Comparison of ENCODE assay signal across 8 cellular contexts in the genomic region with DNA sequence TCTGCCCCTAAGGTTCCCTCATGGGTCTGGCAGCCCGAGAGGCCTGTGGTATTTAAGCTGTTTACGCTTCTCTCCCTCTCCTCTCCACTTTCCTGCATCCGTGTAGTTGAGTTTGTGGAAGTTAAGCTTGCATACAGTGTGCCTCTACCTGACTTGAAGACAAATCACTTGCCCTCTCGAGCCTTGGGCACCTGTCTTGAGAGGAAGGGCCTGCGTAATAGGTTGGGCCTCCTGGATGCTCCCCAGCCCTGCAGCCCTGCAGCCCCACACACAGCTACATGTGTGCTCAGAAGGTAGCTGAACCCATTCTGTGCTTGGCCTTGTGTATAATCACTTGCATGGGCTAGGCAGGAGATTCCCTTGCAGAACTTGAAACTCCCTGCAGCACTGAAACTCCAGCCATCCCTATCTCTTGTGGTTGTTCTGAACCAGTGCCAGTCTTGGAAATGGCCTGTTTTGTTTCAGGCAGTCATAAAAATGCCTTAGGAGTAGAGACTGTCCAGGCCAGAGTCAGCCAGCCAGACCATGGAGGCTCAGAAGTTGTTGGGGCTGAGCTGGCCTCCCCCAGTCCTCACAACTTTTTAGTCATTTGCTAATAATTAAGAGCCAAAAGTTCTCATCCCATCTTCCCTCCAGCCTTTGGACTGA.
A peak's percentile ranks its signal among the peaks of the same experiment; 100 is the strongest.
DNase-seq lines count a peak whose midpoint lies in the region; TF ChIP-seq lines count a peak whose summit lies in the region.

No MANE protein-coding gene starts in this region.

- peak overlapping the region in 4 of 7 donors; percentile 12 to 43 (median 30) for H3K27ac Mint-ChIP-seq in CD4-positive, alpha-beta memory T cell

- H3K4me1 Mint-ChIP-seq in CD4-positive, alpha-beta memory T cell = peaks cover 27 to 63% (median 44%) of the 10 kb centered on the region in 4 donors

- peak overlapping the region; percentile 7 for H4K8ac ChIP-seq in trophoblast cell (ENCODE audit: low read depth, low read length)

- H3K4me1 ChIP-seq in CD4-positive, alpha-beta memory T cell (ENCODE audit: insufficient read depth, low read length) = peaks cover 40% of the 10 kb centered on the region
- H3K4me1 ChIP-seq in trophoblast cell (ENCODE audit: control insufficient read depth in 1 of 2, insufficient read depth in 2 of 2, low read length in 2 of 2) = peaks cover 44 to 50% of the 10 kb centered on the region in 2 experiments

- peak overlapping the region; percentile 48 for H3K18ac ChIP-seq in trophoblast cell (ENCODE audit: low read length)

- H3K79me2 ChIP-seq in trophoblast cell (ENCODE audit: control insufficient read depth, insufficient read depth, low read length, poor library complexity) = peaks cover 5% of the 10 kb centered on the region

- DNase-seq in CD4-positive, alpha-beta memory T cell = no peak
- no peak for DNase-seq in RWPE1 (ENCODE audit: low spot score)
- DNase-seq in fibroblast of mammary gland (ENCODE audit: low read depth) = peak; percentile 93
- DNase-seq in trophoblast cell = no peak
- no peak for DNase-seq in GOT3 (lab: John Stamatoyannopoulos, UW)
- DNase-seq in NCI-H2081 (lab: John Stamatoyannopoulos, UW) = no peak
- no peak for DNase-seq in COR-L47 (lab: John Stamatoyannopoulos, UW)
- no peak for DNase-seq in DMS53 treated with DMSO at 0.1 percent for 48 hours (lab: John Stamatoyannopoulos, UW; ENCODE audit: unreplicated experiment)

- peak overlapping the region; percentile 85 for H2BK12ac ChIP-seq in trophoblast cell (ENCODE audit: low read length)

- H3K27me3 Mint-ChIP-seq in CD4-positive, alpha-beta memory T cell = no peaks in the 10 kb centered on the region

- no peak overlapping the region for H3K27ac ChIP-seq in CD4-positive, alpha-beta memory T cell (ENCODE audit: low read depth, low read length)
- H3K27ac ChIP-seq in RWPE1 = peak overlapping the region; percentile 66
- peak overlapping the region; percentile 95 for H3K27ac ChIP-seq in trophoblast cell (ENCODE audit: low read depth, low read length)

- CTCF ChIA-PET in CD4-positive, alpha-beta memory T cell (lab: Charles Lee; ENCODE audit: partially characterized antibody) = no interaction called here
- CTCF ChIA-PET in RWPE1 (lab: Yijun Ruan, JAX) = no interaction called here

- TF ChIP-seq CTCF in RWPE1 (conservative IDR thresholded peaks at IDR 0.05; ENCODE audit: low read depth) = no peak
- no peak for TF ChIP-seq CTCF in fibroblast of mammary gland (conservative IDR thresholded peaks at IDR 0.05; ENCODE audit: control insufficient read depth, insufficient read depth, low read depth, low read length)

- H2BK5ac ChIP-seq in trophoblast cell (ENCODE audit: low read depth, low read length, poor library complexity) = peak overlapping the region; percentile 73

- H2AFZ ChIP-seq in trophoblast cell (ENCODE audit: insufficient read depth, low read length, poor library complexity) = no peak overlapping the region

- POLR2A ChIA-PET in CD4-positive, alpha-beta memory T cell (lab: Charles Lee; ENCODE audit: partially characterized antibody) = interaction anchor here (1.0 to 1.4 kb wide), 2 partner anchors 175 to 177 kb away, joined by 4 to 5 read pairs; a partner anchor contains a TSS
- POLR2A ChIA-PET in RWPE1 (lab: Yijun Ruan, JAX; ENCODE audit: low non-redundant PET) = no interaction called here

- peak overlapping the region; percentile 52 for H3K4me2 ChIP-seq in trophoblast cell (ENCODE audit: low read length)

- H3K9me3 Mint-ChIP-seq in CD4-positive, alpha-beta memory T cell = no peaks in the 10 kb centered on the region

- H3K4me3 Mint-ChIP-seq in CD4-positive, alpha-beta memory T cell = no peak overlapping the region

- H3K14ac ChIP-seq in trophoblast cell (ENCODE audit: low read length) = peak overlapping the region; percentile 73

- H3K9me3 ChIP-seq in CD4-positive, alpha-beta memory T cell (ENCODE audit: control insufficient read depth in 1 of 2, low read length in 2 of 2) = no peaks in the 10 kb centered on the region
- peaks cover 2% of the 10 kb centered on the region for H3K9me3 ChIP-seq in trophoblast cell (ENCODE audit: insufficient read depth, low read depth, low read length)

- H3K36me3 ChIP-seq in CD4-positive, alpha-beta memory T cell (ENCODE audit: insufficient read depth, low read length) = no peaks in the 10 kb centered on the region
- peaks cover 0 to 2% of the 10 kb centered on the region in 2 experiments for H3K36me3 ChIP-seq in trophoblast cell (ENCODE audit: control insufficient read depth in 1 of 2, insufficient read depth in 2 of 2, low read length in 2 of 2)

- peak overlapping the region; percentile 21 for H3K4ac ChIP-seq in trophoblast cell (ENCODE audit: low read depth, low read length)

- H3K36me3 Mint-ChIP-seq in CD4-positive, alpha-beta memory T cell = peaks cover 18 to 22% of the 10 kb centered on the region in 2 donors

- intact Hi-C loops in CD4-positive, alpha-beta memory T cell (cut with micrococcal nuclease) = no loop called here

- no CpG with 5 or more reads among the region's 5 CpGs for WGBS in trophoblast cell (ENCODE audit: extremely low coverage, insufficient coverage, insufficient read length)

- no peak overlapping the region for H3K9ac ChIP-seq in trophoblast cell (ENCODE audit: low read length)

- H4K91ac ChIP-seq in trophoblast cell (ENCODE audit: low read depth, low read length) = peak overlapping the region; percentile 81

- H4K12ac ChIP-seq in trophoblast cell (ENCODE audit: low read depth, low read length) = no peak overlapping the region

- H3K27me3 ChIP-seq in CD4-positive, alpha-beta memory T cell (ENCODE audit: insufficient read depth, low read length) = no peaks in the 10 kb centered on the region
- no peaks in the 10 kb centered on the region for H3K27me3 ChIP-seq in trophoblast cell (ENCODE audit: insufficient read depth, low read length)

- peak overlapping the region; percentile 25 for H2AK5ac ChIP-seq in trophoblast cell (ENCODE audit: low read length)

- peaks cover 48% of the 10 kb centered on the region for H3K79me1 ChIP-seq in trophoblast cell (ENCODE audit: low read length)

- no peak overlapping the region for H3K4me3 ChIP-seq in CD4-positive, alpha-beta memory T cell (ENCODE audit: low read length in 2 of 2)
- H3K4me3 ChIP-seq in fibroblast of mammary gland (ENCODE audit: control insufficient read depth, low read depth, low read length) (no peak overlapping the region), trophoblast cell (ENCODE audit: low read depth, low read length) (no peak overlapping the region)

- H3K23ac ChIP-seq in trophoblast cell (ENCODE audit: low read length) = no peak overlapping the region

- peak overlapping the region; percentile 37 for H2BK120ac ChIP-seq in trophoblast cell (ENCODE audit: insufficient read depth, low read length, poor library complexity)
